Comparison of ENCODE assay signal across 27 cellular contexts in the genomic region with DNA sequence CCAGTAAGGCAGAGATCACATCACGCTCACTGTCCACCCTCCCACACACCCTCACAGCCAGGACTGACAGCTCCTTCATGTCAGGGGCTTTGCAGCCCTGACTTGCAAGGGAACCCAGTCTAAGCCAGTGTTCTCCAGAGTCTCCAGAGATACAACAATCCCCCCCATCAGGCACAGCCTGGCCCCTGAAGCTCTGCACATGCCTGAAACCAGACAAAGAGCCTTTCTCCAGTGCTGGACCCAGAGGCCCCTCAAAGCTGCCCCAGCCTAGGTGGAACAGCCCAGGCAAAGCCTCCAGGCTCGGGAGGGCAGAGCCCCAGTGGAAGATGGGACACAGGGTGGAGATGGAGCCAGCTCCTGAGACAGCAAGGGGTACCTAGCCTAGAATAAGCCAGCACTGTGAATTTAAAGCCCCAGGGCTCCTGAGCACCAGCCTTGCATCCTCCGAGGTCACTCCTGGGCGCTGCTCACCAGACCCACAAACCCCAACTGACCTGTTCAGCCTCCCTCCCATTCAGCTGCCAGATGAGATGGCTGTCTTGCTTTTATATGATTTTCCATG. TPM values are rescaled to one million over a fixed set of nuclear protein-coding genes. Genes with fewer than 3 reads are reported as not detected.
"Had no signal": no experiment of that assay in that cellular context is flagged by ENCODE, and none has a peak within 500 bp of the region (broad histone marks: within the 10 kb centered on the region; RNA-seq: fewer than 3 reads in every experiment).

No MANE protein-coding gene starts in this region.

- H3K27me3 ChIP-seq: breast epithelium, neutrophil, pancreas, right lobe of liver, tibial nerve, uterus had no signal

- H3K4me1 ChIP-seq: breast epithelium, left lung, pancreas, right lobe of liver, uterus had no signal

- FAIRE-seq: endometrium, kidney, pancreas had no signal

- DNase-seq: activated B cell treated with CpG ODN at 0.5 μM for 24 hours; activated CD4-positive, alpha-beta T cell treated with anti-CD3 and anti-CD28 coated beads for 36 hours; activated CD4-positive, alpha-beta T cell treated with anti-CD3 and anti-CD28 coated beads, Interleukin-2, amount 50 U/mL, for 4 hours; activated CD8-positive, alpha-beta memory T cell treated with anti-CD3 and anti-CD28 coated beads for 24 hours; activated CD8-positive, alpha-beta memory T cell treated with anti-CD3 and anti-CD28 coated beads, Interleukin-2, amount 50 U/mL, for 4 hours; activated naive CD4-positive, alpha-beta T cell treated with Interleukin-2 at 50 U/mL for 16 hours; activated naive CD8-positive, alpha-beta T cell treated with anti-CD3 and anti-CD28 coated beads for 36 hours; activated T-cell treated with anti-CD3 and anti-CD28 coated beads, Interleukin-2, amount 50 U/mL, for 24 hours; cortex of kidney; kidney; pancreas; stimulated activated CD4-positive, alpha-beta T cell treated with anti-CD3 and anti-CD28 coated beads, Interleukin-2, amount 100 ng/mL, for 48 hours; stimulated activated CD8-positive, alpha-beta memory T cell treated with anti-CD3 and anti-CD28 coated beads, Interleukin-4, amount 100 ng/mL, for 48 hours; SW 1271; T-helper 17 cell; uterus had no signal

- H3K9me3 ChIP-seq: breast epithelium, left lung, neutrophil, pancreas, right lobe of liver, tibial nerve, uterus had no signal

- H3K4me3 ChIP-seq: breast epithelium, left lung, pancreas, right lobe of liver, smooth muscle cell, tibial nerve, uterus had no signal

- H3K36me3 ChIP-seq: breast epithelium, left lung, neutrophil, pancreas, right lobe of liver, tibial nerve, uterus had no signal

- H3K27ac ChIP-seq: breast epithelium, left lung, neutrophil, pancreas, right lobe of liver, tibial nerve, uterus had no signal

- ATAC-seq: activated CD4-positive, alpha-beta T cell treated with anti-CD3 and anti-CD28 coated beads for 36 hours; activated T-helper 17 cell treated with anti-CD3 and anti-CD28 coated beads, Interleukin-2, amount 50 U/mL, for 72 hours; left lung; pancreas; right lobe of liver; T-helper 17 cell had no signal

RNA-seq across cellular contexts. Expression of a gene that starts 50.2 kb away (rescaled TPM):
- total RNA-seq: activated B cell treated with CpG ODN at 0.5 μM for 24 hours; activated CD4-positive, alpha-beta T cell treated with anti-CD3 and anti-CD28 coated beads for 36 hours; activated naive CD8-positive, alpha-beta T cell treated with anti-CD3 and anti-CD28 coated beads for 36 hours; activated T-helper 17 cell treated with anti-CD3 and anti-CD28 coated beads, Interleukin-2, amount 50 U/mL, for 72 hours; fibroblast of villous mesenchyme; lung microvascular endothelial cell; natural killer cell treated with Interleukin-12 subunit alpha and Interleukin-12 subunit beta and Interleukin-15 and Interleukin-18, amount 100 ng/mL, for 72 hours; T-helper 17 cell had no signal
